9 cellular contexts compared by ENCODE assay signal in genomic region chr22:20885557-20886323, GRCh38. TPM values are rescaled to one million over a fixed set of nuclear protein-coding genes. Genes with fewer than 3 reads are reported as not detected.
A peak's percentile ranks its signal among the peaks of the same experiment; 100 is the strongest.
DNase-seq lines count a peak whose midpoint lies in the region; ATAC-seq and TF ChIP-seq lines count a peak whose summit lies in the region.
"Had no signal": no experiment of that assay in that cellular context is flagged by ENCODE, and none has a peak within 500 bp of the region (broad histone marks: within the 10 kb centered on the region; RNA-seq: fewer than 3 reads in every experiment).

No MANE protein-coding gene starts in this region.

- H3K36me3 Mint-ChIP-seq in effector memory CD8-positive, alpha-beta T cell (ENCODE audit: insufficient read depth), result peaks cover 70% of the 10 kb centered on the region

- DNase-seq in AG04450 (ENCODE audit: low read depth, low spot score), result peak; percentile 62
- peak; percentile 55 for DNase-seq in GM19238 (ENCODE audit: insufficient read length, low spot score)
- peak; percentile 0 for DNase-seq in NCI-H345 treated with DMSO at 0.1 percent for 48 hours (lab: John Stamatoyannopoulos, UW; ENCODE audit: unreplicated experiment)
- DNase-seq in activated CD4-positive, alpha-beta T cell treated with anti-CD3 and anti-CD28 coated beads for 4 hours, result peak; percentile 20 to 24
- peak; percentile 11 to 14 (median 14) for DNase-seq in effector memory CD8-positive, alpha-beta T cell
- DNase-seq in lower lobe of right lung, result peak; percentile 90
- peak; percentile 7 to 33 for DNase-seq in stimulated activated CD4-positive, alpha-beta T cell treated with anti-CD3 and anti-CD28 coated beads, Interleukin-4, amount 100 ng/mL, for 4 hours

- H3K27ac ChIP-seq in AG04450 (ENCODE audit: low read depth, low read length) (peak overlapping the region; percentile 65), lower lobe of right lung (peak overlapping the region; percentile 51)

- H3K27me3 ChIP-seq in AG04450 (ENCODE audit: control insufficient read depth, insufficient read depth, low read length), result no peaks in the 10 kb centered on the region
- H3K27me3 ChIP-seq in lower lobe of right lung (ENCODE audit: low read depth), result no peaks in the 10 kb centered on the region

- TF ChIP-seq CTCF in AG04450 (IDR thresholded peaks at IDR 0.05; ENCODE audit: low read depth, low read length) (peak; percentile 98), lower lobe of right lung (IDR thresholded peaks at IDR 0.05) (peak; percentile 88)

- H3K27ac Mint-ChIP-seq in effector memory CD8-positive, alpha-beta T cell, result no peak overlapping the region
- H3K27ac Mint-ChIP-seq: stimulated activated naive CD8-positive, alpha-beta T cell treated with anti-CD3 and anti-CD28 coated beads, Interleukin-15, Interleukin-2, amounts not matched to agents 100 ng/mL and 50 ng/mL, for 24 hours had no signal

- H3K9me3 ChIP-seq in AG04450 (ENCODE audit: control insufficient read depth, insufficient read depth, low read length) (no peaks in the 10 kb centered on the region), lower lobe of right lung (no peaks in the 10 kb centered on the region)

- H3K36me3 ChIP-seq in lower lobe of right lung, result peaks cover 87% of the 10 kb centered on the region

- H3K4me3 ChIP-seq in AG04450 (ENCODE audit: low read depth, low read length) (no peak overlapping the region), lower lobe of right lung (no peak overlapping the region)

- H3K4me3 Mint-ChIP-seq in effector memory CD8-positive, alpha-beta T cell, result no peak overlapping the region
- H3K4me3 Mint-ChIP-seq: stimulated activated naive CD8-positive, alpha-beta T cell treated with anti-CD3 and anti-CD28 coated beads, Interleukin-15, Interleukin-2, amounts not matched to agents 100 ng/mL and 50 ng/mL, for 24 hours had no signal

- POLR2A ChIA-PET in AG04450 (lab: Yijun Ruan, JAX), result interaction anchor here (0.7 to 1.6 kb wide), 8 partner anchors 14 to 116 kb away, joined by 3 to 7 read pairs (median 4); partner anchors contain the start of genes CRKL, LZTR1 and THAP7

- H3K27me3 Mint-ChIP-seq in effector memory CD8-positive, alpha-beta T cell, result no peaks in the 10 kb centered on the region
- H3K27me3 Mint-ChIP-seq: stimulated activated naive CD8-positive, alpha-beta T cell treated with anti-CD3 and anti-CD28 coated beads, Interleukin-15, Interleukin-2, amounts not matched to agents 100 ng/mL and 50 ng/mL, for 24 hours had no signal

- peaks cover 3% of the 10 kb centered on the region in 2 donors for H3K4me1 Mint-ChIP-seq in effector memory CD8-positive, alpha-beta T cell (ENCODE audit: low read depth in 2 of 2)

- H3K4me1 ChIP-seq in lower lobe of right lung, result peaks cover 12% of the 10 kb centered on the region

- CTCF ChIA-PET in AG04450 (lab: Charles Lee), result interaction anchor here (0.5 to 3.0 kb wide), 47 partner anchors 8 to 217 kb away, joined by 3 to 39 read pairs (median 5); partner anchors contain the start of genes CRKL and THAP7

- ATAC-seq in effector memory CD8-positive, alpha-beta T cell (replicated peaks), result peak; percentile 48
- ATAC-seq in lower lobe of right lung (peak; percentile 98 to 99), GM21360 (IDR thresholded peaks at IDR 0.05; ENCODE audit: unreplicated experiment) (no peak)

- H3K9me3 Mint-ChIP-seq in effector memory CD8-positive, alpha-beta T cell, result no peaks in the 10 kb centered on the region
- H3K9me3 Mint-ChIP-seq: stimulated activated naive CD8-positive, alpha-beta T cell treated with anti-CD3 and anti-CD28 coated beads, Interleukin-15, Interleukin-2, amounts not matched to agents 100 ng/mL and 50 ng/mL, for 24 hours had no signal

- intact Hi-C loops in lower lobe of right lung (cut with DNase I), result no loop called here

RNA-seq across cellular contexts. Expression of gene SNAP29, which starts 26.9 kb away (rescaled TPM):
- polyA plus RNA-seq in AG04450 (2011; rRNA removed), result 41.4 and 45.5 TPM in 2 replicates
- 19.5 and 20.0 TPM in 2 replicates for polyA minus RNA-seq in AG04450 (2011; rRNA and poly(A)+ RNA removed)
- 22.5 TPM for total RNA-seq in lower lobe of right lung

RNA-seq across cellular contexts. Expression of gene PI4KA, which starts 27.1 kb away (rescaled TPM):
- 27.5 and 35.8 TPM in 2 replicates for polyA plus RNA-seq in AG04450 (2011; rRNA removed)
- 48.5 and 59.0 TPM in 2 replicates for polyA minus RNA-seq in AG04450 (2011; rRNA and poly(A)+ RNA removed)
- total RNA-seq in lower lobe of right lung, result 109 TPM

RNA-seq across cellular contexts. Expression of gene CRKL, which starts 31.5 kb away (rescaled TPM):
- 24.1 and 25.4 TPM in 2 replicates for polyA plus RNA-seq in AG04450 (2011; rRNA removed)
- polyA minus RNA-seq in AG04450 (2011; rRNA and poly(A)+ RNA removed), result 36.2 and 40.1 TPM in 2 replicates
- 53.5 TPM for total RNA-seq in lower lobe of right lung

Comparison
In these comparisons a context has a peak if more than half of its experiments do, and no peak if none do; other contexts are left out.
1. DNase-seq: peak in every context shown above with its lines; median percentile 90 in lower lobe of right lung; 62 in AG04450; 55 in GM19238; 22 in activated CD4-positive, alpha-beta T cell treated with anti-CD3 and anti-CD28 coated beads for 4 hours; 20 in stimulated activated CD4-positive, alpha-beta T cell treated with anti-CD3 and anti-CD28 coated beads, Interleukin-4, amount 100 ng/mL, for 4 hours; 14 in effector memory CD8-positive, alpha-beta T cell; 0 in NCI-H345 treated with DMSO at 0.1 percent for 48 hours.